8 cellular contexts compared by ENCODE assay signal in the genomic region with DNA sequence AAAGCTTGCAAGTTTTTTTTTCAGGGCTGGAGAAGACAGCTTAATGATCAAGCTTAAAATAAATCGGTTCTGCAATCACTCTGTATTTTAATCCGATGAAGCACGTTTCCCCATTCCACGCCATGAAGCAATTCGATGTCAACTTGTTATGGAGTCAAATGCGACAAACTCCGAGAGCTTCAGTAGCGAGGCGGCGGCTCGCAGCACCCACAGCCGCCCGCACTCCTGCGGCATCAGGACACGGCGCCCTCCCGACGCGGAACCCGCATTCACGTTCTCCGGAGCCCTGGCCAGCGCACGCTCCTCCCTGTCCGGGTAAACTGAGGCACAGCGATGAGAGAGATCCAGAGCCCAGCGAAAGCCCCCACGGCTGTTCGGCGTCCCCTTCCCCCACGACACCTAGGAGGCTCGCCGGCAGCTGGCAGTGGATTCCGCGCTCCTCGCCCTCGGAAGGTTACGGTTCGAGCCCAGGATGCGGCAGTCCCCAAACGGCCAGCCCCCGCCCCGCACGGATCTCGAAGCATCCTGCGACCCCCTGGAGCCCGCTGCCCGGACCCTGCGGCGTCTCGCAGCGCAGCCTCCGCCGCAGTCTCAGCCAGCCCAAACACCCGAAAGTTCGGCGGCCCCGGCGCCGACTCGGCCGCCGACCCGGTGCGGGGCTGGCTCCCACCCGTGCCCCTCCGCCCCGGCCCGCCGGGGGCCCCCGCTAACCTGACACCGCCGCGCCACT. TPM values are rescaled to one million over a fixed set of nuclear protein-coding genes. Genes with fewer than 3 reads are reported as not detected.
DNase-seq lines count a peak whose midpoint lies in the region; ATAC-seq, FAIRE-seq and TF ChIP-seq lines count a peak whose summit lies in the region.

No MANE protein-coding gene starts in this region.

- H3K9me3 ChIP-seq in heart left ventricle, result no peaks in the 10 kb centered on the region

- peaks cover 0 to 15% (median 5%) of the 10 kb centered on the region in 12 donors for H3K4me1 ChIP-seq in heart left ventricle

- peak overlapping the region in 9 of 12 donors; percentile 20 to 93 (median 62) for H3K27ac ChIP-seq in heart left ventricle

- TF ChIP-seq CTCF in heart left ventricle (IDR thresholded peaks at IDR 0.05), result no peak

- H3K4me1 Mint-ChIP-seq in activated T-helper 17 cell treated with anti-CD3 and anti-CD28 coated beads, Interleukin-2, amount 50 U/mL, for 72 hours, result peaks cover 8% of the 10 kb centered on the region

- no peak for ATAC-seq in activated T-helper 17 cell treated with anti-CD3 and anti-CD28 coated beads, Interleukin-2, amount 50 U/mL, for 72 hours (replicated peaks)
- no peak for ATAC-seq in heart left ventricle

- intact Hi-C loops in heart left ventricle (cut with DNase I), result loop anchor here in 8 of 10 donors (1.0 to 10.0 kb wide), 7 partner anchors 63 to 421 kb away; a partner anchor contains a TSS
- intact Hi-C loops in posterior cingulate gyrus (cut with DNase I), result loop anchor here (5.0 kb wide), 2 partner anchors 218 to 413 kb away; a partner anchor contains a TSS

- FAIRE-seq in H54 (lab: Jason Lieb, UNC), result no peak

- H3K36me3 ChIP-seq in heart left ventricle, result no peaks in the 10 kb centered on the region

- peak; percentile 30 for DNase-seq in HK-2 (ENCODE audit: unreplicated experiment)
- DNase-seq in heart left ventricle, result peak in 3 of 5 donors; percentile 23 to 30 (median 24)
- peak; percentile 25 to 90 (median 42) for DNase-seq in posterior cingulate gyrus
- DNase-seq in EL, result no peak
- no peak for DNase-seq in H54 (ENCODE audit: insufficient read length, low spot score)
- no peak for DNase-seq in hepatic stellate cell (ENCODE audit: low spot score)
- no peak for DNase-seq in kidney glomerular epithelial cell (lab: John Stamatoyannopoulos, UW)

- peaks cover 0 to 26% (median 0%) of the 10 kb centered on the region in 9 donors for H3K27me3 ChIP-seq in heart left ventricle

- TF ChIP-seq POLR2A in heart left ventricle (IDR thresholded peaks at IDR 0.05), result no peak
- TF ChIP-seq POLR2A in H54 (IDR thresholded peaks at IDR 0.05; ENCODE audit: low read depth, low read length), result no peak

- H3K4me3 ChIP-seq in heart left ventricle, result peak overlapping the region; percentile 37 to 99 (median 92)

- H3K36me3 Mint-ChIP-seq in activated T-helper 17 cell treated with anti-CD3 and anti-CD28 coated beads, Interleukin-2, amount 50 U/mL, for 72 hours (ENCODE audit: low read depth), result peaks cover 4% of the 10 kb centered on the region

- H3K4me3 Mint-ChIP-seq in activated T-helper 17 cell treated with anti-CD3 and anti-CD28 coated beads, Interleukin-2, amount 50 U/mL, for 72 hours, result peak overlapping the region; percentile 76

- H3K27me3 Mint-ChIP-seq in activated T-helper 17 cell treated with anti-CD3 and anti-CD28 coated beads, Interleukin-2, amount 50 U/mL, for 72 hours, result peaks cover 6% of the 10 kb centered on the region

- no peak overlapping the region for H3K27ac Mint-ChIP-seq in activated T-helper 17 cell treated with anti-CD3 and anti-CD28 coated beads, Interleukin-2, amount 50 U/mL, for 72 hours

- WGBS in heart left ventricle, 4 donors, result 4 to 8% (median 5%) methylated on average over 51 to 74 of the region's 74 CpGs

- H3K9me3 Mint-ChIP-seq in activated T-helper 17 cell treated with anti-CD3 and anti-CD28 coated beads, Interleukin-2, amount 50 U/mL, for 72 hours, result no peaks in the 10 kb centered on the region

RNA-seq across cellular contexts. Expression of a gene that starts 0.5 kb away (rescaled TPM):
- total RNA-seq in activated T-helper 17 cell treated with anti-CD3 and anti-CD28 coated beads, Interleukin-2, amount 50 U/mL, for 72 hours, result 1 to 10 TPM in 1 of 2 donors, under 1 TPM in 1; 0.66 to 1.1 TPM
- total RNA-seq in heart left ventricle, result 1 to 10 TPM; 1.5 to 5.9 (median 3.3) TPM
- 1 to 10 TPM in 1 of 2 donors, under 1 TPM in 1; 0.76 to 1.9 TPM for polyA plus RNA-seq in heart left ventricle

Comparison
In these comparisons a context has a peak if more than half of its experiments do, and no peak if none do; other contexts are left out.
1. DNase-seq: peak in HK-2 (single experiment), heart left ventricle (3 of 5) and posterior cingulate gyrus (10 of 10); none in EL (single experiment), H54 (single experiment), hepatic stellate cell (single experiment) and kidney glomerular epithelial cell (single experiment).